9 cellular contexts compared by ENCODE assay signal in genomic region chr9:133995012-133995896, GRCh38. TPM values are rescaled to one million over a fixed set of nuclear protein-coding genes. Genes with fewer than 3 reads are reported as not detected.
DNase-seq lines count a peak whose midpoint lies in the region; ATAC-seq and TF ChIP-seq lines count a peak whose summit lies in the region.
"Had no signal": no experiment of that assay in that cellular context is flagged by ENCODE, and none has a peak within 500 bp of the region (broad histone marks: within the 10 kb centered on the region; RNA-seq: fewer than 3 reads in every experiment).

No MANE protein-coding gene starts in this region.

- intact Hi-C loops in lower lobe of right lung (cut with DNase I), result no loop called here

- no peak overlapping the region for H3K27ac ChIP-seq in AG04450 (ENCODE audit: low read depth, low read length)
- H3K27ac ChIP-seq in lower lobe of right lung, result no peak overlapping the region

- CTCF ChIA-PET in AG04450 (lab: Charles Lee), result interaction anchor here (0.8 to 5.3 kb wide), 19 partner anchors 15 to 252 kb away, joined by 3 to 119 read pairs (median 4); partner anchors contain the start of gene BRD3OS

- H3K4me3 ChIP-seq in AG04450 (ENCODE audit: low read depth, low read length), result no peak overlapping the region
- H3K4me3 ChIP-seq in fibroblast of mammary gland (ENCODE audit: control insufficient read depth, low read depth, low read length), result no peak overlapping the region
- no peak overlapping the region for H3K4me3 ChIP-seq in lower lobe of right lung

- no peaks in the 10 kb centered on the region; the same call in 1 of the 2 replicates for H3K9me3 ChIP-seq in AG04450 (ENCODE audit: control insufficient read depth, insufficient read depth, low read length)
- no peaks in the 10 kb centered on the region for H3K9me3 ChIP-seq in lower lobe of right lung

- H3K36me3 Mint-ChIP-seq in activated naive CD8-positive, alpha-beta T cell treated with anti-CD3 and anti-CD28 coated beads for 36 hours, result no peaks in the 10 kb centered on the region
- H3K36me3 Mint-ChIP-seq in activated T-cell treated with anti-CD3 and anti-CD28 coated beads, Interleukin-2, amount 50 U/mL, for 24 hours (ENCODE audit: low read depth), result no peaks in the 10 kb centered on the region
- H3K36me3 Mint-ChIP-seq: naive B cell had no signal

- no peaks in the 10 kb centered on the region for H3K36me3 ChIP-seq in lower lobe of right lung

- H3K27me3 ChIP-seq in AG04450 (ENCODE audit: control insufficient read depth, insufficient read depth, low read length) (peaks cover 4% of the 10 kb centered on the region), lower lobe of right lung (ENCODE audit: low read depth) (no peaks in the 10 kb centered on the region)

- H3K4me1 ChIP-seq in lower lobe of right lung, result peaks cover 23% of the 10 kb centered on the region

- TF ChIP-seq CTCF in AG04450 (IDR thresholded peaks at IDR 0.05; ENCODE audit: low read depth, low read length) (peak; percentile 32; the same call in 1 of the 2 replicates), fibroblast of mammary gland (conservative IDR thresholded peaks at IDR 0.05; ENCODE audit: control insufficient read depth, insufficient read depth, low read depth, low read length) (peak; percentile 17), lower lobe of right lung (IDR thresholded peaks at IDR 0.05) (no peak)

- no peaks in the 10 kb centered on the region for H3K9me3 Mint-ChIP-seq in activated naive CD8-positive, alpha-beta T cell treated with anti-CD3 and anti-CD28 coated beads for 36 hours
- H3K9me3 Mint-ChIP-seq in activated T-cell treated with anti-CD3 and anti-CD28 coated beads, Interleukin-2, amount 50 U/mL, for 24 hours, result no peaks in the 10 kb centered on the region
- H3K9me3 Mint-ChIP-seq: naive B cell had no signal

- H3K4me3 Mint-ChIP-seq in activated naive CD8-positive, alpha-beta T cell treated with anti-CD3 and anti-CD28 coated beads for 36 hours, result no peak overlapping the region
- no peak overlapping the region for H3K4me3 Mint-ChIP-seq in activated T-cell treated with anti-CD3 and anti-CD28 coated beads, Interleukin-2, amount 50 U/mL, for 24 hours

- DNase-seq in AG04450 (ENCODE audit: low read depth, low spot score) (no peak), DMS79 treated with DMSO at 0.1 percent for 48 hours (lab: John Stamatoyannopoulos, UW) (peak; percentile 35), NCI-H1436 treated with DMSO at 0.1 percent for 48 hours (lab: John Stamatoyannopoulos, UW) (peak; percentile 18), fibroblast of mammary gland (ENCODE audit: low read depth) (no peak), lower lobe of right lung (no peak), mucosa of gallbladder (ENCODE audit: low spot score) (no peak)
- DNase-seq in activated naive CD8-positive, alpha-beta T cell treated with anti-CD3 and anti-CD28 coated beads for 36 hours, result no peak
- DNase-seq in activated T-cell treated with anti-CD3 and anti-CD28 coated beads, Interleukin-2, amount 50 U/mL, for 24 hours, result no peak

- POLR2A ChIA-PET in AG04450 (lab: Yijun Ruan, JAX), result no interaction called here

- ATAC-seq in lower lobe of right lung, result no peak

- peaks cover 30% of the 10 kb centered on the region for H3K27me3 Mint-ChIP-seq in activated naive CD8-positive, alpha-beta T cell treated with anti-CD3 and anti-CD28 coated beads for 36 hours
- peaks cover 17% of the 10 kb centered on the region for H3K27me3 Mint-ChIP-seq in activated T-cell treated with anti-CD3 and anti-CD28 coated beads, Interleukin-2, amount 50 U/mL, for 24 hours

- H3K4me1 Mint-ChIP-seq in activated naive CD8-positive, alpha-beta T cell treated with anti-CD3 and anti-CD28 coated beads for 36 hours, result peaks cover 2% of the 10 kb centered on the region
- H3K4me1 Mint-ChIP-seq in activated T-cell treated with anti-CD3 and anti-CD28 coated beads, Interleukin-2, amount 50 U/mL, for 24 hours (ENCODE audit: low read depth), result peaks cover 5% of the 10 kb centered on the region

- no peak overlapping the region for H3K27ac Mint-ChIP-seq in activated naive CD8-positive, alpha-beta T cell treated with anti-CD3 and anti-CD28 coated beads for 36 hours
- no peak overlapping the region for H3K27ac Mint-ChIP-seq in activated T-cell treated with anti-CD3 and anti-CD28 coated beads, Interleukin-2, amount 50 U/mL, for 24 hours

RNA-seq across cellular contexts. Expression of gene VAV2, which starts 3.1 kb away (rescaled TPM):
- polyA plus RNA-seq in AG04450 (2011; rRNA removed), result 9.0 and 10.7 TPM in 2 replicates
- polyA minus RNA-seq in AG04450 (2011; rRNA and poly(A)+ RNA removed), result 19.7 and 27.4 TPM in 2 replicates
- 1 to 10 TPM; 4.2 TPM for total RNA-seq in activated naive CD8-positive, alpha-beta T cell treated with anti-CD3 and anti-CD28 coated beads for 36 hours
- total RNA-seq in lower lobe of right lung (26.9 TPM), mucosa of gallbladder (64.4 TPM)

RNA-seq across cellular contexts. Expression of gene BRD3OS, which starts 30.0 kb away (rescaled TPM):
- 20.2 and 20.3 TPM in 2 replicates for polyA plus RNA-seq in AG04450 (2011; rRNA removed)
- 12.8 and 14.1 TPM in 2 replicates for polyA minus RNA-seq in AG04450 (2011; rRNA and poly(A)+ RNA removed)
- 10 to 100 TPM; 12.6 to 12.7 TPM for total RNA-seq in activated naive CD8-positive, alpha-beta T cell treated with anti-CD3 and anti-CD28 coated beads for 36 hours
- 15.6 TPM for total RNA-seq in lower lobe of right lung
- total RNA-seq in mucosa of gallbladder, result 31.0 TPM

Comparison
In these comparisons a context has a peak if more than half of its experiments do, and no peak if none do; other contexts are left out.
1. DNase-seq: peak in DMS79 treated with DMSO at 0.1 percent for 48 hours (single experiment) and NCI-H1436 treated with DMSO at 0.1 percent for 48 hours (single experiment); none in AG04450 (single experiment), fibroblast of mammary gland (single experiment), activated naive CD8-positive, alpha-beta T cell treated with anti-CD3 and anti-CD28 coated beads for 36 hours (single experiment), lower lobe of right lung (single experiment), activated T-cell treated with anti-CD3 and anti-CD28 coated beads, Interleukin-2, amount 50 U/mL, for 24 hours (single experiment) and mucosa of gallbladder (single experiment).